9 cellular contexts compared by ENCODE assay signal in the genomic region with DNA sequence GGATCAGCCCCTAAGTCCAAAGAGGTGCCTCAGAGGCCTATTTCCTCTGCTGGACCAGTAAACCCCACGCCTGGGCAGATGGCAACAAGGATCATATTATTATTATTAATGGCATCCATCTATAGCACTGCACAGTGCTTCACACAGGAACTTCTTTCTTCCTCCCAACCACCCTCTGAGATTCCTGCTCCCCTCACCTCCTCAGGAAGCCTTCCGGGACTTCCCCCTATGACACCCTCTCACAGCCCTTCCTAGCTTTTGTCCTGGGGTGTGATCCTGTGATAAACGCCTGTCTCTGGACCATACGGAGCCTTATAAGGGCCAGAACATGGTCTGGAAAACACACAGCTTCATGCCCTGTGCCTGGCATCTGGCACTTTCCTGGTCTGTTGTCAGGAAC. TPM values are rescaled to one million over a fixed set of nuclear protein-coding genes. Genes with fewer than 3 reads are reported as not detected.
DNase-seq lines count a peak whose midpoint lies in the region; ATAC-seq and TF ChIP-seq lines count a peak whose summit lies in the region.
"Had no signal": no experiment of that assay in that cellular context is flagged by ENCODE, and none has a peak within 500 bp of the region (broad histone marks: within the 10 kb centered on the region; RNA-seq: fewer than 3 reads in every experiment).

No MANE protein-coding gene starts in this region.

- peaks cover 12% of the 10 kb centered on the region for H3K27me3 Mint-ChIP-seq in T-helper 2 cell treated with Interferon-gamma antibody and Interleukin-4, amounts not matched to agents 5 μg/mL and 100 μg/mL, for 36 hours (ENCODE audit: low read depth)
- no peaks in the 10 kb centered on the region for H3K27me3 Mint-ChIP-seq in T-cell
- peaks cover 52% of the 10 kb centered on the region for H3K27me3 Mint-ChIP-seq in endodermal cell (ENCODE audit: insufficient read depth)

- no peaks in the 10 kb centered on the region for H3K9me3 ChIP-seq in endodermal cell (ENCODE audit: control insufficient read depth, low read length)
- H3K9me3 ChIP-seq in skeletal muscle satellite cell (replicated peaks; ENCODE audit: low read length): no peaks in the 10 kb centered on the region

- no peak overlapping the region for H3K27ac Mint-ChIP-seq in T-helper 2 cell treated with Interferon-gamma antibody and Interleukin-4, amounts not matched to agents 5 μg/mL and 100 μg/mL, for 36 hours
- peak overlapping the region; percentile 78 to 86 for H3K27ac Mint-ChIP-seq in T-cell
- H3K27ac Mint-ChIP-seq in endodermal cell: no peak overlapping the region

- H3K9ac ChIP-seq in endodermal cell (ENCODE audit: extremely low read depth, low read length, poor library complexity, severe bottlenecking): no peak overlapping the region
- no peak overlapping the region for H3K9ac ChIP-seq in skeletal muscle satellite cell (ENCODE audit: low read depth, low read length)

- no peak for TF ChIP-seq CTCF in endodermal cell (conservative IDR thresholded peaks at IDR 0.05)

- peak overlapping the region; percentile 62 for H3K4me3 Mint-ChIP-seq in T-helper 2 cell treated with Interferon-gamma antibody and Interleukin-4, amounts not matched to agents 5 μg/mL and 100 μg/mL, for 36 hours
- H3K4me3 Mint-ChIP-seq in T-cell: peak overlapping the region; percentile 71 to 84 (median 80)
- peak overlapping the region; percentile 28 for H3K4me3 Mint-ChIP-seq in endodermal cell

- H3K9me3 Mint-ChIP-seq in T-helper 2 cell treated with Interferon-gamma antibody and Interleukin-4, amounts not matched to agents 5 μg/mL and 100 μg/mL, for 36 hours: no peaks in the 10 kb centered on the region
- no peaks in the 10 kb centered on the region for H3K9me3 Mint-ChIP-seq in T-cell
- H3K9me3 Mint-ChIP-seq in endodermal cell: no peaks in the 10 kb centered on the region

- H3K27me3 ChIP-seq in endodermal cell (ENCODE audit: control insufficient read depth, insufficient read depth, low read length, poor library complexity, severe bottlenecking) (peaks cover 65% of the 10 kb centered on the region), skeletal muscle satellite cell (ENCODE audit: control insufficient read depth, insufficient read depth, low read length) (peaks cover 31% of the 10 kb centered on the region)

- CTCF ChIA-PET in T-cell (lab: Charles Lee): interaction anchor here (0.9 to 5.6 kb wide), 6 partner anchors 13 to 410 kb away, joined by 3 to 56 read pairs (median 6); a partner anchor contains a TSS

- peaks cover 15% of the 10 kb centered on the region for H3K4me1 Mint-ChIP-seq in T-helper 2 cell treated with Interferon-gamma antibody and Interleukin-4, amounts not matched to agents 5 μg/mL and 100 μg/mL, for 36 hours (ENCODE audit: low read depth)
- H3K4me1 Mint-ChIP-seq in T-cell (peaks cover 29 to 44% (median 37%) of the 10 kb centered on the region in 3 donors), endodermal cell (peaks cover 2% of the 10 kb centered on the region)

- H3K36me3 ChIP-seq in endodermal cell (ENCODE audit: control insufficient read depth, insufficient read depth, low read length) (no peaks in the 10 kb centered on the region), skeletal muscle satellite cell (ENCODE audit: insufficient read depth, low read length) (no peaks in the 10 kb centered on the region)

- no peak for DNase-seq in T-helper 2 cell treated with Interferon-gamma antibody and Interleukin-4, amounts not matched to agents 5 μg/mL and 100 μg/mL, for 36 hours (ENCODE audit: low spot score)
- DNase-seq in T-helper 2 cell (no peak), T-cell (no peak), endodermal cell (no peak), DMS53 (lab: John Stamatoyannopoulos, UW) (no peak), NCI-H524 (lab: John Stamatoyannopoulos, UW) (no peak), NCI-H1417 (lab: John Stamatoyannopoulos, UW) (no peak)
- DNase-seq: NCI-H2171 had no signal

- 88 to 100% methylated on average over 3 to 4 of the region's 4 CpGs for WGBS in endodermal cell (ENCODE audit: insufficient coverage in 1 of 2, insufficient read length in 1 of 2), 2 experiments

- H3K4me3 ChIP-seq in endodermal cell (ENCODE audit: low read length): no peak overlapping the region
- H3K4me3 ChIP-seq in skeletal muscle satellite cell (ENCODE audit: low read length): no peak overlapping the region

- no peaks in the 10 kb centered on the region for H3K36me3 Mint-ChIP-seq in T-helper 2 cell treated with Interferon-gamma antibody and Interleukin-4, amounts not matched to agents 5 μg/mL and 100 μg/mL, for 36 hours (ENCODE audit: low read depth)
- H3K36me3 Mint-ChIP-seq in T-cell (no peaks in the 10 kb centered on the region), endodermal cell (ENCODE audit: low read depth) (peaks cover 3% of the 10 kb centered on the region)

- POLR2A ChIA-PET in T-cell (lab: Charles Lee): interaction anchor here in 1 of 2 donors (0.6 kb wide), 1 partner anchor 34 kb away, joined by 3 read pairs; no protein-coding TSS in a partner anchor

- peaks cover 7% of the 10 kb centered on the region for H3K4me1 ChIP-seq in endodermal cell (ENCODE audit: control insufficient read depth, insufficient read depth, low read length)
- H3K4me1 ChIP-seq in skeletal muscle satellite cell (ENCODE audit: control insufficient read depth, insufficient read depth, low read length): peaks cover 7% of the 10 kb centered on the region

- H3K4me2 ChIP-seq in skeletal muscle satellite cell (ENCODE audit: low read length): peak overlapping the region; percentile 65

- ATAC-seq in T-cell (replicated peaks in 1 of 4): no peak

- no peak overlapping the region for H3K27ac ChIP-seq in endodermal cell (ENCODE audit: low read depth, low read length)

RNA-seq across cellular contexts. Expression of a gene that starts 3.2 kb away (rescaled TPM):
- total RNA-seq in T-cell: 1 to 10 TPM; 4.7 to 8.4 (median 6.3) TPM
- 10 to 100 TPM; 14.1 to 32.0 TPM for total RNA-seq in endodermal cell
- polyA plus RNA-seq in endodermal cell (2013, experiment 1 of 2): 6.0 TPM
- 4.3 TPM for polyA plus RNA-seq in endodermal cell (2013, experiment 2 of 2)
- total RNA-seq in skeletal muscle satellite cell (2012; rRNA removed): 0.25 and 0.87 TPM in 2 replicates

RNA-seq across cellular contexts. Expression of a gene that starts 3.7 kb away (rescaled TPM):
- total RNA-seq in T-cell (10 to 100 TPM; 46.7 to 64.5 (median 54.3) TPM), endodermal cell (10 to 100 TPM; 29.1 to 39.1 TPM)
- polyA plus RNA-seq in endodermal cell (2013, experiment 1 of 2): 23.4 TPM
- polyA plus RNA-seq in endodermal cell (2013, experiment 2 of 2): 15.7 TPM
- 8.7 and 12.7 TPM in 2 replicates for total RNA-seq in skeletal muscle satellite cell (2012; rRNA removed)

RNA-seq across cellular contexts. Expression of a gene that starts 13.0 kb away (rescaled TPM):
- total RNA-seq in T-cell (1 to 10 TPM; 2.6 to 7.8 (median 6.0) TPM), endodermal cell (1 to 10 TPM; 2.7 to 4.1 TPM)
- 2.8 TPM for polyA plus RNA-seq in endodermal cell (2013, experiment 1 of 2)
- polyA plus RNA-seq in endodermal cell (2013, experiment 2 of 2): 2.0 TPM
- 2.5 and 3.9 TPM in 2 replicates for total RNA-seq in skeletal muscle satellite cell (2012; rRNA removed)

RNA-seq across cellular contexts. Expression of a gene that starts 29.9 kb away (rescaled TPM):
- total RNA-seq in T-cell: 10 to 100 TPM; 22.4 to 28.5 (median 24.0) TPM
- total RNA-seq in endodermal cell: 100 to 1,000 TPM; 128 to 132 TPM
- 153 TPM for polyA plus RNA-seq in endodermal cell (2013, experiment 1 of 2)
- 130 TPM for polyA plus RNA-seq in endodermal cell (2013, experiment 2 of 2)
- 35.0 and 40.2 TPM in 2 replicates for total RNA-seq in skeletal muscle satellite cell (2012; rRNA removed)

RNA-seq across cellular contexts. Expression of a gene that starts 40.5 kb away (rescaled TPM):
- total RNA-seq in T-cell: 1 to 10 TPM in 1 of 5 donors, under 1 TPM in 4; 0.18 to 2.0 (median 0.23) TPM
- total RNA-seq in endodermal cell: 1 to 10 TPM; 5.4 to 6.0 TPM
- 42.1 TPM for polyA plus RNA-seq in endodermal cell (2013, experiment 1 of 2)
- 39.2 TPM for polyA plus RNA-seq in endodermal cell (2013, experiment 2 of 2)
- under 0.01 and 0.25 TPM in 2 replicates for total RNA-seq in skeletal muscle satellite cell (2012; rRNA removed)

Comparison
In these comparisons a context has a peak if more than half of its experiments do, and no peak if none do; other contexts are left out.
1. H3K27ac Mint-ChIP-seq: peak in T-cell (2 of 2); none in T-helper 2 cell treated with Interferon-gamma antibody and Interleukin-4, amounts not matched to agents 5 μg/mL and 100 μg/mL, for 36 hours (single experiment) and endodermal cell (single experiment).
2. H3K4me3 Mint-ChIP-seq: peak in every context shown above with its lines; median percentile 80 in T-cell; 62 in T-helper 2 cell treated with Interferon-gamma antibody and Interleukin-4, amounts not matched to agents 5 μg/mL and 100 μg/mL, for 36 hours; 28 in endodermal cell.